11 cellular contexts compared by ENCODE assay signal in genomic region chr13:51246411-51247298, GRCh38. TPM values are rescaled to one million over a fixed set of nuclear protein-coding genes. Genes with fewer than 3 reads are reported as not detected.
DNase-seq lines count a peak whose midpoint lies in the region.
"Had no signal": no experiment of that assay in that cellular context is flagged by ENCODE, and none has a peak within 500 bp of the region (broad histone marks: within the 10 kb centered on the region; RNA-seq: fewer than 3 reads in every experiment).

No MANE protein-coding gene starts in this region.

- no peaks in the 10 kb centered on the region for H3K27me3 ChIP-seq in layer of hippocampus (ENCODE audit: control insufficient read depth, insufficient read depth, low read length)
- H3K27me3 ChIP-seq: MG63 had no signal

- peak overlapping the region; percentile 98 for H3K27ac ChIP-seq in layer of hippocampus (ENCODE audit: low read depth, low read length)
- peak overlapping the region; percentile 100 for H3K27ac ChIP-seq in temporal lobe (ENCODE audit: low read depth, low read length)

- DNase-seq in NCI-H146 (lab: John Stamatoyannopoulos, UW) (peak; percentile 31), NCI-H146 treated with DMSO at 0.1 percent for 48 hours (lab: John Stamatoyannopoulos, UW; ENCODE audit: unreplicated experiment) (no peak), cerebellum (ENCODE audit: low spot score) (peak; percentile 63)
- no peak for DNase-seq in activated CD4-positive, alpha-beta T cell treated with anti-CD3 and anti-CD28 coated beads, Interleukin-2, amount 50 U/mL, for 48 hours
- DNase-seq in NK-92 treated with Interleukin-12 subunit alpha and Interleukin-12 subunit beta, amount 100 ng/mL, for 24 hours (lab: John Stamatoyannopoulos, UW) = no peak
- no peak for DNase-seq in stimulated activated CD4-positive, alpha-beta T cell treated with anti-CD3 and anti-CD28 coated beads, Interleukin-1b, Interleukin-23, amount 100 ng/mL, for 48 hours
- DNase-seq: foreskin fibroblast, mammary epithelial cell, MG63 had no signal

RNA-seq across cellular contexts. Expression of gene FAM124A, which starts 24.5 kb away (rescaled TPM):
- total RNA-seq in cerebellum = 11.7 TPM
- 9.8 TPM for total RNA-seq in temporal lobe

Comparison
In these comparisons a context has a peak if more than half of its experiments do, and no peak if none do; other contexts are left out.
1. DNase-seq: peak in NCI-H146 (single experiment) and cerebellum (single experiment); none in NCI-H146 treated with DMSO at 0.1 percent for 48 hours (single experiment), activated CD4-positive, alpha-beta T cell treated with anti-CD3 and anti-CD28 coated beads, Interleukin-2, amount 50 U/mL, for 48 hours (0 of 2), NK-92 treated with Interleukin-12 subunit alpha and Interleukin-12 subunit beta, amount 100 ng/mL, for 24 hours (single experiment) and stimulated activated CD4-positive, alpha-beta T cell treated with anti-CD3 and anti-CD28 coated beads, Interleukin-1b, Interleukin-23, amount 100 ng/mL, for 48 hours (single experiment).